Comparison of ENCODE assay signal across 13 cellular contexts in the genomic region with DNA sequence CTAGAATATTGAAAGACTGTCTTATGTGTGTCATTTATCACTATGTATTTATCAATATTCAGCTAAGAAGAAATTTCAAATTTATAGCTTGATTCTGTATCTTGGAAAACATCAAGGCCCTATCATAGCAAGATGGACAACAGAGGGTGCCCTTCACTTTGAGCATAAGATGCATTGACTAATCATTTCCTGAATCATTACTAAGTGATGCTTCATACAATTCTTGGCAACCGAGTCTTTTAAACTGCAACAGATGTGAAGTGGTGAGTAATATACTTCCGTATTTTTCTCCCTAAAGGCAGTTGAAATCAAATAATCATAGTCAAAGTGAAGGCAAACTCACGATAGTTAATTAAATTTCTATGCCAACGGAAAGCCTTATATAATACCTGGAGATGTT.
A peak's percentile ranks its signal among the peaks of the same experiment; 100 is the strongest.
DNase-seq lines count a peak whose midpoint lies in the region; ATAC-seq, FAIRE-seq and TF ChIP-seq lines count a peak whose summit lies in the region.
"Had no signal": no experiment of that assay in that cellular context is flagged by ENCODE, and none has a peak within 500 bp of the region (broad histone marks: within the 10 kb centered on the region; RNA-seq: fewer than 3 reads in every experiment).

No MANE protein-coding gene starts in this region.

- peak; percentile 21 to 70 (median 50) for ATAC-seq in psoas muscle
- ATAC-seq in T-helper 17 cell: no peak
- no peak for ATAC-seq in GM18505 (IDR thresholded peaks at IDR 0.05; ENCODE audit: unreplicated experiment)
- no peak for ATAC-seq in GM19463 (IDR thresholded peaks at IDR 0.05; ENCODE audit: unreplicated experiment)

- TF ChIP-seq CTCF in OCI-LY3 (IDR thresholded peaks at IDR 0.05; ENCODE audit: low read depth, low read length) (peak; percentile 18; the same call in 1 of the 2 replicates), psoas muscle (IDR thresholded peaks at IDR 0.05) (no peak)

- intact Hi-C loops in psoas muscle (cut with DNase I): no loop called here

- H2AFZ ChIP-seq in OCI-LY3 (ENCODE audit: low read depth, low read length): no peak overlapping the region

- H3K36me3 Mint-ChIP-seq in T-helper 17 cell (ENCODE audit: low read depth): no peaks in the 10 kb centered on the region

- H3K4me3 Mint-ChIP-seq in T-helper 17 cell: no peak overlapping the region
- H3K4me3 Mint-ChIP-seq: stimulated activated naive CD8-positive, alpha-beta T cell treated with anti-CD3 and anti-CD28 coated beads, Interleukin-15, Interleukin-2, amounts not matched to agents 100 ng/mL and 50 ng/mL, for 24 hours; T-helper 1 cell treated with Interleukin-12 subunit alpha and Interleukin-12 subunit beta and Interleukin-4 antibody, amounts not matched to agents 30 μg/mL and 1 μg/mL, for 36 hours had no signal

- H3K4me1 ChIP-seq in OCI-LY3 (ENCODE audit: low read length) (no peaks in the 10 kb centered on the region), psoas muscle (no peaks in the 10 kb centered on the region)
- H3K4me1 ChIP-seq: sigmoid colon had no signal

- H3K4me1 Mint-ChIP-seq in T-helper 17 cell: peaks cover 4% of the 10 kb centered on the region

- H3K4me3 ChIP-seq in OCI-LY3 (ENCODE audit: low read length) (no peak overlapping the region), psoas muscle (no peak overlapping the region)
- H3K4me3 ChIP-seq: sigmoid colon had no signal

- TF ChIP-seq POLR2A in GM18505 (IDR thresholded peaks at IDR 0.05; ENCODE audit: borderline replicate concordance, extremely low read depth, insufficient read depth, insufficient read length) (no peak), GM12892 (IDR thresholded peaks at IDR 0.05; ENCODE audit: low read depth, low read length) (no peak)

- WGBS in psoas muscle, 3 donors: 12 to 18% (median 13%) methylated on average over 4 of the region's 4 CpGs

- H3K27ac ChIP-seq in OCI-LY3 (ENCODE audit: low read length) (no peak overlapping the region), psoas muscle (no peak overlapping the region)

- H3K27me3 ChIP-seq in OCI-LY3 (ENCODE audit: low read depth, low read length) (no peaks in the 10 kb centered on the region), psoas muscle (ENCODE audit: insufficient read depth in 3 of 3, low read length in 2 of 3) (no peaks in the 10 kb centered on the region)
- H3K27me3 ChIP-seq: sigmoid colon had no signal

- DNase-seq in H4 (ENCODE audit: low spot score) (peak; percentile 67), fibroblast of gingiva (ENCODE audit: low read depth) (peak; percentile 93), psoas muscle (no peak), T-helper 17 cell (no peak), GM12892 (ENCODE audit: insufficient read length) (no peak)
- DNase-seq: GOT3, Kasumi-1, sigmoid colon had no signal

- no peaks in the 10 kb centered on the region for H4K20me1 ChIP-seq in OCI-LY3 (ENCODE audit: insufficient read depth, low read length)

- H3K9ac ChIP-seq in OCI-LY3 (ENCODE audit: low read length): no peak overlapping the region

- no peak overlapping the region for H3K4me2 ChIP-seq in OCI-LY3 (ENCODE audit: low read length)

- H3K27ac Mint-ChIP-seq in T-helper 17 cell: no peak overlapping the region
- H3K27ac Mint-ChIP-seq: stimulated activated naive CD8-positive, alpha-beta T cell treated with anti-CD3 and anti-CD28 coated beads, Interleukin-15, Interleukin-2, amounts not matched to agents 100 ng/mL and 50 ng/mL, for 24 hours; T-helper 1 cell treated with Interleukin-12 subunit alpha and Interleukin-12 subunit beta and Interleukin-4 antibody, amounts not matched to agents 30 μg/mL and 1 μg/mL, for 36 hours had no signal

- H3K9me3 ChIP-seq in OCI-LY3 (ENCODE audit: insufficient read depth, low read length): no peaks in the 10 kb centered on the region
- H3K9me3 ChIP-seq in psoas muscle: no peaks in the 10 kb centered on the region
- H3K9me3 ChIP-seq in T-helper 17 cell (ENCODE audit: control insufficient read depth, low read length, poor library complexity, severe bottlenecking): no peaks in the 10 kb centered on the region
- H3K9me3 ChIP-seq: sigmoid colon had no signal

- H3K27me3 Mint-ChIP-seq in T-helper 17 cell: no peaks in the 10 kb centered on the region
- H3K27me3 Mint-ChIP-seq: stimulated activated naive CD8-positive, alpha-beta T cell treated with anti-CD3 and anti-CD28 coated beads, Interleukin-15, Interleukin-2, amounts not matched to agents 100 ng/mL and 50 ng/mL, for 24 hours had no signal

- H3K36me3 ChIP-seq in OCI-LY3 (replicated peaks; ENCODE audit: low read depth, low read length): no peaks in the 10 kb centered on the region
- H3K36me3 ChIP-seq in psoas muscle (ENCODE audit: insufficient read depth in 1 of 2, low read depth in 1 of 2): no peaks in the 10 kb centered on the region
- H3K36me3 ChIP-seq: sigmoid colon had no signal

- no peaks in the 10 kb centered on the region for H3K79me2 ChIP-seq in OCI-LY3 (ENCODE audit: low read length)

- FAIRE-seq in GM12892 (lab: Jason Lieb, UNC): no peak

Comparison
In these comparisons a context has a peak if more than half of its experiments do, and no peak if none do; other contexts are left out.
1. DNase-seq: peak in H4 (single experiment) and fibroblast of gingiva (single experiment); none in psoas muscle (0 of 2), T-helper 17 cell (0 of 3) and GM12892 (single experiment).
2. ATAC-seq: peak in psoas muscle (4 of 4); none in T-helper 17 cell (single experiment), GM18505 (single experiment) and GM19463 (single experiment).